In the genomic region with DNA sequence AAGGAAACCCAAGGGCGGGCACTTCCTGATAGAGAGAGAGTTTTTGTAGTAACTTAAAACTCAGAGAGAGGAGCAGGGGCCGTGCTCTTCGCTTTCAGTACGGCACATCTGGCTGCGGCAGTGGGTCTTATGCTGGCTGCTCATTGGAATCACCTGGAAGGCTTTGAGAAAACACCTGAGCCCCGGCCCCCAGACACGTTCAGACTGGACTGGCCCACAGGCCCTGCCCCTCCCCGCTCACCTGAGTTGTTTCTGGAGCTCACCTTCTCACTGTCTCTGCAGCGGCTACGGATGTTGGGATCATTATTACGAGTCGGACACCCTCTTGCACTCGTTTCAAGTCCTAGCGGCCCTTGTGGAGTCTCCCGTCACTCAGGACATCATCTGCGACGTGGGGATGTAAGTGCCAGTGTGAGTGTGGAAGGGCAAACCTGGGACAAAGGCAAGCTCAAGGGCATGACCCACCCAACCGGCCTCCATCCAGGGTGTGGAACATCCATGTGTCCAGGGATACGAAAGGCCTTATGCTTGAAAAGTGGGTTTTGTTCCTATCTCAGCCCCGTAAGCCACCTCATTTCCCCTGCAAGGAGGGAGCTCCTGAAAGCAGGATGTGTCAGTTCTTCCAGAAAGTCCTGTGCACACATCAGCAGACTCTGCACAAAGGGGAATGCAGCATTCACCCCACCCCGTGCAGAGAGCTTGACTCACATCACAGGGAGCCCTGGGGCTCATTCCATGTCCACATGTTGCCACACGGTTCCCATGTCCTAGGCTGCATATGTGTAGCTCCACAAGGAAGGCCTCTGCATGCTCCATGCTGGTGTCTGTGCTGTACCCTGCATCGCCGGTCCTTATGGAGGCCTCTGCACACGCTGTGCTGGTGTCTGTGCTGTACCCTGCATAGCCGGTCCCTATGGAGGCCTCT, we compare ENCODE assay signal across 19 cellular contexts. TPM values are rescaled to one million over a fixed set of nuclear protein-coding genes. Genes with fewer than 3 reads are reported as not detected.
DNase-seq lines count a peak whose midpoint lies in the region; FAIRE-seq and TF ChIP-seq lines count a peak whose summit lies in the region.
"Had no signal": no experiment of that assay in that cellular context is flagged by ENCODE, and none has a peak within 500 bp of the region (broad histone marks: within the 10 kb centered on the region; RNA-seq: fewer than 3 reads in every experiment).

No MANE protein-coding gene starts in this region.

- CTCF ChIA-PET in mammary epithelial cell (lab: Charles Lee; ENCODE audit: low non-redundant PET): no interaction called here
- CTCF ChIA-PET in MCF 10A (lab: Yijun Ruan, JAX): interaction anchor here (0.5 to 0.6 kb wide), 2 partner anchors 994 to 1007 kb away, joined by 3 to 4 read pairs; no protein-coding TSS in a partner anchor

- H3K4me3 Mint-ChIP-seq in MCF 10A (ENCODE audit: unreplicated experiment) (no peak overlapping the region), neural crest cell (peak overlapping the region; percentile 16)

- H3K27ac Mint-ChIP-seq in MCF 10A (ENCODE audit: low read depth, unreplicated experiment) (no peak overlapping the region), neural crest cell (ENCODE audit: unreplicated experiment) (no peak overlapping the region)

- DNase-seq in mammary epithelial cell (peak; percentile 14), MCF 10A (ENCODE audit: unreplicated experiment) (no peak), EL (peak; percentile 11), epithelial cell of prostate (ENCODE audit: low read depth, low spot score) (peak; percentile 45), neural crest cell (ENCODE audit: low read depth, low spot score) (no peak), ascending aorta (ENCODE audit: low spot score in 2 of 2) (no peak), DMS 273 (lab: John Stamatoyannopoulos, UW; ENCODE audit: unreplicated experiment) (no peak), GM12892 (ENCODE audit: insufficient read length) (no peak)
- DNase-seq: DMS 273 treated with DMSO at 0.1 percent for 48 hours, MG63, NCI-H1092, NCI-H146, NCI-H2081, NCI-H774, PC-9, SHP77 had no signal

- no peaks in the 10 kb centered on the region for H4K20me1 ChIP-seq in mammary epithelial cell (ENCODE audit: insufficient read depth, low read length)

- H3K27me3 ChIP-seq in mammary epithelial cell (ENCODE audit: insufficient read depth, low read length): no peaks in the 10 kb centered on the region
- no peaks in the 10 kb centered on the region for H3K27me3 ChIP-seq in ascending aorta
- H3K27me3 ChIP-seq: BLaER1 treated with 17β-estradiol and CSF1 and Interleukin-3, amounts not matched to agents 10 nM and 100 nM; MG63 had no signal

- peaks cover 39% of the 10 kb centered on the region for H3K79me2 ChIP-seq in mammary epithelial cell (ENCODE audit: insufficient read depth, low read length)

- dilution Hi-C loops in mammary epithelial cell (cut with HindIII; ENCODE audit: low sequenced_read_pairs): loop anchor here (5.0 kb wide), 2 partner anchors 36 to 96 kb away; no protein-coding TSS in a partner anchor

- POLR2A ChIA-PET in MCF 10A (lab: Yijun Ruan, JAX): interaction anchor here (1.4 kb wide), 1 partner anchor 11 kb away, joined by 3 read pairs; no protein-coding TSS in a partner anchor

- 85% methylated on average over 15 of the region's 26 CpGs for WGBS in mammary epithelial cell (ENCODE audit: low coverage, missing lambda C conversion rate)

- no peak overlapping the region for H3K4me2 ChIP-seq in mammary epithelial cell (ENCODE audit: insufficient read depth, low read depth, low read length)
- H3K4me2 ChIP-seq: BLaER1 treated with 17β-estradiol and CSF1 and Interleukin-3, amounts not matched to agents 10 nM and 100 nM; PC-9 had no signal

- BruUV-seq in mammary epithelial cell (replicated peaks; lab: Mats Ljungman, UMichigan) (no TSS peak), MCF 10A (replicated peaks; lab: Mats Ljungman, UMichigan) (no TSS peak)

- in situ Hi-C loops in mammary epithelial cell (cut with MboI; ENCODE audit: low sequenced_read_pairs in 2 of 2): no loop called here

- H3K4me1 ChIP-seq in mammary epithelial cell (ENCODE audit: insufficient read depth, low read length): peaks cover 16% of the 10 kb centered on the region
- peaks cover 0 to 10% of the 10 kb centered on the region in 2 donors for H3K4me1 ChIP-seq in ascending aorta
- H3K4me1 ChIP-seq: HAP-1 had no signal

- H3K4me3 ChIP-seq in mammary epithelial cell (replicated peaks in 1 of 3; ENCODE audit: insufficient read depth in 1 of 3, low read depth in 2 of 3, low read length in 3 of 3): no peak overlapping the region
- no peak overlapping the region for H3K4me3 ChIP-seq in ascending aorta
- H3K4me3 ChIP-seq: BLaER1 treated with 17β-estradiol and CSF1 and Interleukin-3, amounts not matched to agents 10 nM and 100 nM; HAP-1; MG63; PC-9 had no signal

- H3K9me3 ChIP-seq in mammary epithelial cell (replicated peaks; ENCODE audit: insufficient read depth, low read length): no peaks in the 10 kb centered on the region
- no peaks in the 10 kb centered on the region for H3K9me3 ChIP-seq in ascending aorta
- H3K9me3 ChIP-seq: HAP-1, MG63 had no signal

- intact Hi-C loops in mammary epithelial cell (cut with micrococcal nuclease) (no loop called here), MCF 10A (cut with micrococcal nuclease) (loop anchor here (10.0 kb wide), 1 partner anchor 994 kb away; no protein-coding TSS in a partner anchor), ascending aorta (cut with DNase I) (loop anchor here (10.0 kb wide), 2 partner anchors 476 to 766 kb away; a partner anchor contains a TSS)

- TF ChIP-seq CTCF in mammary epithelial cell (conservative IDR thresholded peaks at IDR 0.05 in 1 of 2, IDR thresholded peaks at IDR 0.05 in 1 of 2; ENCODE audit: extremely low read depth in 1 of 2, insufficient read depth in 1 of 2, low read depth in 1 of 2, low read length in 2 of 2) (no peak), MCF 10A (IDR thresholded peaks at IDR 0.05; ENCODE audit: unreplicated experiment) (no peak), neural crest cell (conservative IDR thresholded peaks at IDR 0.05) (no peak), ascending aorta (IDR thresholded peaks at IDR 0.05) (no peak)

- H3K9ac ChIP-seq in mammary epithelial cell (ENCODE audit: insufficient read depth, low read length): no peak overlapping the region
- H3K9ac ChIP-seq: BLaER1 treated with 17β-estradiol and CSF1 and Interleukin-3, amounts not matched to agents 10 nM and 100 nM had no signal

- peaks cover 38% of the 10 kb centered on the region for H3K36me3 ChIP-seq in mammary epithelial cell (ENCODE audit: insufficient read depth, low read length)
- peaks cover 68 to 79% of the 10 kb centered on the region in 2 donors for H3K36me3 ChIP-seq in ascending aorta

- TF ChIP-seq POLR2A in GM12892 (IDR thresholded peaks at IDR 0.05; ENCODE audit: low read depth, low read length): no peak

- H3K4me1 Mint-ChIP-seq in MCF 10A (ENCODE audit: insufficient read depth, unreplicated experiment) (no peaks in the 10 kb centered on the region), neural crest cell (peaks cover 35% of the 10 kb centered on the region)

- FAIRE-seq in GM12892 (lab: Jason Lieb, UNC): no peak
- FAIRE-seq: A204.1 had no signal

- H3K27ac ChIP-seq in mammary epithelial cell (ENCODE audit: insufficient read depth, low read depth, low read length) (no peak overlapping the region), epithelial cell of prostate (no peak overlapping the region), ascending aorta (no peak overlapping the region)
- H3K27ac ChIP-seq: BLaER1 treated with 17β-estradiol and CSF1 and Interleukin-3, amounts not matched to agents 10 nM and 100 nM; PC-9 had no signal

- H3K9me3 Mint-ChIP-seq in MCF 10A (ENCODE audit: unreplicated experiment): no peaks in the 10 kb centered on the region
- no peaks in the 10 kb centered on the region for H3K9me3 Mint-ChIP-seq in neural crest cell

- H3K27me3 Mint-ChIP-seq in MCF 10A (ENCODE audit: insufficient read depth, unreplicated experiment) (no peaks in the 10 kb centered on the region), neural crest cell (ENCODE audit: low read depth) (no peaks in the 10 kb centered on the region)

- peaks cover 69% of the 10 kb centered on the region for H3K36me3 Mint-ChIP-seq in MCF 10A (ENCODE audit: insufficient read depth, unreplicated experiment)
- H3K36me3 Mint-ChIP-seq in neural crest cell (ENCODE audit: low read depth): peaks cover 2% of the 10 kb centered on the region

- no peak overlapping the region for H2AFZ ChIP-seq in mammary epithelial cell (ENCODE audit: low read depth, low read length)
- H2AFZ ChIP-seq: PC-9 had no signal

RNA-seq across cellular contexts. Expression of a gene that starts 5.4 kb away (rescaled TPM):
- total RNA-seq in mammary epithelial cell (100 to 1,000 TPM in 1 of 2 donors, 10 to 100 TPM in 1; 84.9 to 103 TPM), MCF 10A (2022) (73.6 and 76.2 TPM in 2 replicates), neural crest cell (42.9 and 45.1 TPM in 2 replicates), ascending aorta (33.3 TPM)
- 45.9 TPM for polyA plus RNA-seq in mammary epithelial cell
- 51.4 TPM for polyA minus RNA-seq in mammary epithelial cell
- 80.8 TPM for polyA plus RNA-seq in GM12892 (2012; ENCODE audit: missing spikeins)

RNA-seq across cellular contexts. Expression of a gene that starts 10.2 kb away (rescaled TPM):
- total RNA-seq in mammary epithelial cell: 100 to 1,000 TPM in 1 of 2 donors, 10 to 100 TPM in 1; 62.8 to 231 TPM
- polyA plus RNA-seq in mammary epithelial cell: 173 TPM
- polyA minus RNA-seq in mammary epithelial cell: 402 TPM
- 48.2 and 72.6 TPM in 2 replicates for total RNA-seq in MCF 10A (2022)
- total RNA-seq in neural crest cell: 193 and 208 TPM in 2 replicates
- total RNA-seq in ascending aorta: 66.2 TPM
- polyA plus RNA-seq in GM12892 (2012; ENCODE audit: missing spikeins): 58.6 TPM

Comparison
In these comparisons a context has a peak if more than half of its experiments do, and no peak if none do; other contexts are left out.
1. DNase-seq: peak in mammary epithelial cell (single experiment), EL (single experiment) and epithelial cell of prostate (single experiment); none in MCF 10A (single experiment), neural crest cell (single experiment), ascending aorta (0 of 2), DMS 273 (single experiment) and GM12892 (single experiment).